17 cellular contexts compared by ENCODE assay signal in genomic region chr12:119089668-119090013, GRCh38.
DNase-seq lines count a peak whose midpoint lies in the region; ATAC-seq and TF ChIP-seq lines count a peak whose summit lies in the region.
"Had no signal": no experiment of that assay in that cellular context is flagged by ENCODE, and none has a peak within 500 bp of the region (broad histone marks: within the 10 kb centered on the region; RNA-seq: fewer than 3 reads in every experiment).

No MANE protein-coding gene starts in this region.

- H3K9ac ChIP-seq in H9 (ENCODE audit: extremely low read depth, insufficient read length, low read length) (no peak overlapping the region), HUES64 (ENCODE audit: low read depth, low read length) (no peak overlapping the region), iPS-20b (ENCODE audit: low read depth, low read length) (peak overlapping the region; percentile 27; the same call in 1 of the 2 replicates)

- TF ChIP-seq CTCF in 22Rv1 (IDR thresholded peaks at IDR 0.05) (no peak), H9 (conservative IDR thresholded peaks at IDR 0.05) (no peak)

- no peak overlapping the region for H3K18ac ChIP-seq in H9 (ENCODE audit: insufficient read length, low read depth, low read length)

- no peaks in the 10 kb centered on the region; a peak in 3 of 7 replicates for H3K36me3 Mint-ChIP-seq in H9 (ENCODE audit: insufficient read depth in 1 of 3, low read depth in 3 of 3)
- H3K36me3 Mint-ChIP-seq: CD4-positive, CD25-positive, alpha-beta regulatory T cell; CD8-positive, alpha-beta memory T cell; IgD-negative memory B cell had no signal

- no peak overlapping the region for H2BK120ac ChIP-seq in H9 (ENCODE audit: low read depth, low read length, poor library complexity, severe bottlenecking)

- no peak overlapping the region for H2AK5ac ChIP-seq in H9 (ENCODE audit: insufficient read length, low read length)

- H3K56ac ChIP-seq in H9 (ENCODE audit: insufficient read length, low read depth, low read length) = no peak overlapping the region

- no peaks in the 10 kb centered on the region; a peak in 1 of 5 replicates for H3K9me3 Mint-ChIP-seq in H9

- no peaks in the 10 kb centered on the region for H3K23me2 ChIP-seq in H9 (ENCODE audit: insufficient read length, low read depth, low read length, poor library complexity, severe bottlenecking)

- H3K79me1 ChIP-seq in H9 (ENCODE audit: insufficient read depth, low read depth, low read length, poor library complexity, severe bottlenecking) = no peaks in the 10 kb centered on the region

- H4K91ac ChIP-seq in H9 (ENCODE audit: insufficient read length, low read depth, low read length) = no peak overlapping the region

- H3K4me3 ChIP-seq in HUES64 (ENCODE audit: low read length) (no peak overlapping the region), iPS-20b (ENCODE audit: low read length) (no peak overlapping the region)

- H2BK12ac ChIP-seq in H9 (ENCODE audit: insufficient read length, low read depth, low read length) = no peak overlapping the region

- H3K4me2 ChIP-seq in H9 (ENCODE audit: insufficient read depth, insufficient read length, low read length) = no peak overlapping the region

- no peak overlapping the region for H3K23ac ChIP-seq in H9 (ENCODE audit: insufficient read length, low read depth, low read length)

- no peak overlapping the region for H3K4ac ChIP-seq in H9 (ENCODE audit: low read depth, low read length)

- H3K27ac ChIP-seq in 22Rv1 (peak overlapping the region; percentile 48; the same call in 1 of the 2 replicates), H9 (ENCODE audit: insufficient read length, low read depth, low read length) (no peak overlapping the region), HUES64 (ENCODE audit: low read depth, low read length) (peak overlapping the region; percentile 31; the same call in 1 of the 2 replicates), iPS-20b (ENCODE audit: low read length) (peak overlapping the region; percentile 15)

- no peak overlapping the region for H2BK20ac ChIP-seq in H9 (ENCODE audit: low read depth, low read length, poor library complexity, severe bottlenecking)

- no peak for ATAC-seq in GM18502 (IDR thresholded peaks at IDR 0.05; ENCODE audit: poor library complexity, unreplicated experiment)
- ATAC-seq: HCT116 had no signal

- no peak overlapping the region for H3K14ac ChIP-seq in H9 (ENCODE audit: insufficient read depth, low read length)

- no peaks in the 10 kb centered on the region for H3K9me3 ChIP-seq in H9 (ENCODE audit: control insufficient read depth, low read depth, low read length)
- no peaks in the 10 kb centered on the region for H3K9me3 ChIP-seq in HUES64 (ENCODE audit: insufficient read depth, low read depth, low read length)
- H3K9me3 ChIP-seq in iPS-20b (ENCODE audit: insufficient read depth, low read depth, low read length) = no peaks in the 10 kb centered on the region
- H3K9me3 ChIP-seq: BE2C, Caco-2 had no signal

- H4K8ac ChIP-seq in H9 (replicated peaks; ENCODE audit: insufficient read length, low read depth, low read length) = no peak overlapping the region

- no peak overlapping the region for H2BK15ac ChIP-seq in H9 (ENCODE audit: low read depth, low read length)

- H3K4me1 ChIP-seq in H9 (ENCODE audit: insufficient read depth, low read length) (peaks cover 22% of the 10 kb centered on the region; the same call in 1 of the 2 replicates), HUES64 (ENCODE audit: insufficient read depth, low read length) (peaks cover 32% of the 10 kb centered on the region), iPS-20b (ENCODE audit: insufficient read depth, low read length) (peaks cover 34% of the 10 kb centered on the region; the same call in 1 of the 2 replicates)
- H3K4me1 ChIP-seq: Caco-2 had no signal

- H2BK5ac ChIP-seq in H9 (ENCODE audit: insufficient read length, low read length) = no peak overlapping the region

- DNase-seq in H9 = no peak
- no peak for DNase-seq in NCI-H2081 (lab: John Stamatoyannopoulos, UW)
- no peak for DNase-seq in activated gamma-delta T cell treated with Interleukin-2 at 50 U/mL for 16 hours
- DNase-seq: ACHN; BE2C; C1 segment of cervical spinal cord; Caco-2; CD4-positive, CD25-positive, alpha-beta regulatory T cell; CD8-positive, alpha-beta memory T cell; Karpas-422; KBM-7 had no signal

- no peak overlapping the region for H3T11ph ChIP-seq in H9 (ENCODE audit: low read length)

- H4K20me1 ChIP-seq in H9 (ENCODE audit: control insufficient read depth, insufficient read depth, insufficient read length) = no peaks in the 10 kb centered on the region

- no peak overlapping the region for H4K5ac ChIP-seq in H9 (ENCODE audit: insufficient read length, low read depth, low read length)

- no peaks in the 10 kb centered on the region for H3K79me2 ChIP-seq in H9 (ENCODE audit: insufficient read depth, low read length)

- H2AFZ ChIP-seq in H9 (ENCODE audit: low read length) = no peak overlapping the region

- no peaks in the 10 kb centered on the region for H3K36me3 ChIP-seq in HUES64 (ENCODE audit: insufficient read depth, low read length)
- H3K36me3 ChIP-seq in iPS-20b (ENCODE audit: insufficient read depth, low read depth, low read length) = no peaks in the 10 kb centered on the region
- H3K36me3 ChIP-seq: BE2C had no signal

- H3K4me1 Mint-ChIP-seq in H9 = peaks cover 59 to 63% of the 10 kb centered on the region in 2 experiments
- H3K4me1 Mint-ChIP-seq: CD4-positive, CD25-positive, alpha-beta regulatory T cell; CD8-positive, alpha-beta memory T cell; IgD-negative memory B cell had no signal

- H3K4me3 Mint-ChIP-seq in H9 = no peak overlapping the region; a peak in 1 of 5 replicates
- H3K4me3 Mint-ChIP-seq: CD4-positive, CD25-positive, alpha-beta regulatory T cell; CD8-positive, alpha-beta memory T cell; IgD-negative memory B cell had no signal

- no peaks in the 10 kb centered on the region for H3K27me3 ChIP-seq in H9 (ENCODE audit: insufficient read depth, low read length)
- H3K27me3 ChIP-seq in HUES64 (ENCODE audit: insufficient read depth, low read length) = no peaks in the 10 kb centered on the region
- 0 out of 2 replicates have a peak, but pooled peaks cover 4% of the 10 kb centered on the region for H3K27me3 ChIP-seq in iPS-20b (ENCODE audit: insufficient read depth, low read length)
- H3K27me3 ChIP-seq: BE2C had no signal

- H3K27me3 Mint-ChIP-seq in H9 (ENCODE audit: low read depth) = peaks cover 14% of the 10 kb centered on the region
- H3K27me3 Mint-ChIP-seq: CD4-positive, CD25-positive, alpha-beta regulatory T cell; IgD-negative memory B cell had no signal

- peak overlapping the region; percentile 7 to 97 (median 52); a peak in 6 of 7 replicates for H3K27ac Mint-ChIP-seq in H9
- H3K27ac Mint-ChIP-seq: CD4-positive, CD25-positive, alpha-beta regulatory T cell; CD8-positive, alpha-beta memory T cell; IgD-negative memory B cell had no signal
